8 cellular contexts compared by ENCODE assay signal in the genomic region with DNA sequence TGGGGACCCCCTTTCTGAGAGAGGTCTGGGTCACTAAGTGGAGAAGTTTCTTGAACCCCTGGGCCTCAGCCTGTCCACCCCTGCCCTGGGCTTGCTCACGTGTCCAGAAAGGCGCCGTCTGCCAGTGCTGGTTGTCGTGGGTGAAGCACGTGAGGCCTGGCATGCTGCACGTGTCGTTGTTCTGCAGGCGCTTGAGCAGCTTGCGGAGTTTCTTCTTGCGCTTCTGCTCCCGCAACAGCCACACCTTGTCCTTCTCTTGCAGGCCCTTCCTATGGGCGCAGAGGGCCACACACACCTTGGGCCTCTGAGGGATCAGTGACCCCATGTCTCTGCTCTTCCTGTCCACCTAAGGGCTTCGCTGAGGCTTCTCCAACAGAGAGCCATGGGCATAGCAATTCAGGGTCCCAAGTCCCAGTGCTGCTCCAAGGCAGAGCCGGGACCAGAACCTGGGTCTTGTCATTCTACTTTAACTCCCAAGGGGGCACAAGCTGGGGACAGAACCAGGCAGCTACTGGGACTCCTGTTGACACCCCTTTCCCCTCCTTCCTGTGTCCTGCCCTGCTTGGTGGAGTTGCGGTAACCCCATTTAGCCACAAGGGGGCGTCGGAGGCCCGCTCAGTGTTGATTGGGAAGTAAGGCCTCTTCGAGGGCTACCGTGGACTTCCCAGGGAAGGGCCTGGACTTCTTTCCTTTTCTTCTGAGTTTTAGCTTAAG.
DNase-seq lines count a peak whose midpoint lies in the region; ATAC-seq and TF ChIP-seq lines count a peak whose summit lies in the region.

No MANE protein-coding gene starts in this region.

- H3K79me1 ChIP-seq in mesenchymal stem cell (replicated peaks; ENCODE audit: low read length, poor library complexity, severe bottlenecking) = no peaks in the 10 kb centered on the region

- no peaks in the 10 kb centered on the region for H3K9me3 ChIP-seq in CD4-positive, alpha-beta memory T cell (ENCODE audit: control insufficient read depth in 1 of 2, low read length in 2 of 2)
- H3K9me3 ChIP-seq in mesenchymal stem cell (ENCODE audit: control insufficient read depth, low read length) = no peaks in the 10 kb centered on the region

- no peak overlapping the region for H2BK5ac ChIP-seq in mesenchymal stem cell (ENCODE audit: low read depth, low read length, poor library complexity, severe bottlenecking)

- H2BK12ac ChIP-seq in mesenchymal stem cell (ENCODE audit: low read length in 2 of 2) = no peak overlapping the region

- H3K4me3 ChIP-seq in CD4-positive, alpha-beta memory T cell (ENCODE audit: low read length in 2 of 2) = no peak overlapping the region
- no peak overlapping the region for H3K4me3 ChIP-seq in mesenchymal stem cell (ENCODE audit: insufficient read depth in 1 of 2, low read depth in 1 of 2, low read length in 2 of 2)

- peaks cover 4% of the 10 kb centered on the region for H3K36me3 ChIP-seq in CD4-positive, alpha-beta memory T cell (ENCODE audit: insufficient read depth, low read length)
- peaks cover 52 to 54% of the 10 kb centered on the region in 2 experiments for H3K36me3 ChIP-seq in mesenchymal stem cell (ENCODE audit: control insufficient read depth in 1 of 2, insufficient read depth in 2 of 2, low read depth in 1 of 2, low read length in 2 of 2)

- H3K4me1 ChIP-seq in CD4-positive, alpha-beta memory T cell (ENCODE audit: insufficient read depth, low read length) = peaks cover 4% of the 10 kb centered on the region
- peaks cover 7% of the 10 kb centered on the region for H3K4me1 ChIP-seq in mesenchymal stem cell (ENCODE audit: control insufficient read depth, insufficient read depth, low read depth, low read length)

- peak overlapping the region; percentile 20 for H2AK5ac ChIP-seq in mesenchymal stem cell (ENCODE audit: low read length, severe bottlenecking)

- no peak overlapping the region for H3K4ac ChIP-seq in mesenchymal stem cell (ENCODE audit: low read depth in 1 of 2, low read length in 2 of 2)

- H2BK120ac ChIP-seq in mesenchymal stem cell (ENCODE audit: low read depth, low read length) = no peak overlapping the region

- H3K23ac ChIP-seq in mesenchymal stem cell (ENCODE audit: low read length in 2 of 2) = no peak overlapping the region

- peak; percentile 99 for TF ChIP-seq CTCF in HFFc6 (IDR thresholded peaks at IDR 0.05)
- TF ChIP-seq CTCF in activated CD8-positive, alpha-beta T cell treated with anti-CD3 and anti-CD28 coated beads for 36 hours (IDR thresholded peaks at IDR 0.05) = peak; percentile 88

- H4K8ac ChIP-seq in mesenchymal stem cell (ENCODE audit: low read length) = no peak overlapping the region

- POLR2A ChIA-PET in CD4-positive, alpha-beta memory T cell (lab: Charles Lee; ENCODE audit: partially characterized antibody) = no interaction called here
- POLR2A ChIA-PET in activated CD8-positive, alpha-beta T cell treated with anti-CD3 and anti-CD28 coated beads for 36 hours (lab: Charles Lee) = interaction anchor here (1.1 to 2.0 kb wide), 2 partner anchors 8 to 10 kb away, joined by 3 to 4 read pairs; no protein-coding TSS in a partner anchor

- H3K4me2 ChIP-seq in mesenchymal stem cell (ENCODE audit: low read length, poor library complexity, severe bottlenecking) = no peak overlapping the region

- H3K9me3 Mint-ChIP-seq in CD4-positive, alpha-beta memory T cell = peaks cover 0 to 2% (median 0%) of the 10 kb centered on the region in 8 donors
- no peaks in the 10 kb centered on the region for H3K9me3 Mint-ChIP-seq in HFFc6
- H3K9me3 Mint-ChIP-seq in activated CD8-positive, alpha-beta T cell treated with anti-CD3 and anti-CD28 coated beads for 36 hours = no peaks in the 10 kb centered on the region

- H3K27ac ChIP-seq in CD4-positive, alpha-beta memory T cell (ENCODE audit: low read depth, low read length) = no peak overlapping the region
- no peak overlapping the region for H3K27ac ChIP-seq in mesenchymal stem cell (ENCODE audit: low read length, poor library complexity, severe bottlenecking)

- H3K4me1 Mint-ChIP-seq in CD4-positive, alpha-beta memory T cell = peaks cover 0 to 4% (median 2%) of the 10 kb centered on the region in 4 donors
- H3K4me1 Mint-ChIP-seq in HFFc6 (ENCODE audit: low read depth) = 0 out of 2 replicates have a peak, but pooled peaks cover 7% of the 10 kb centered on the region
- peaks cover 5% of the 10 kb centered on the region for H3K4me1 Mint-ChIP-seq in activated CD8-positive, alpha-beta T cell treated with anti-CD3 and anti-CD28 coated beads for 36 hours (ENCODE audit: low read depth)

- H2BK15ac ChIP-seq in mesenchymal stem cell (ENCODE audit: low read depth, poor library complexity, severe bottlenecking) = no peak overlapping the region

- H3K14ac ChIP-seq in mesenchymal stem cell (ENCODE audit: low read length in 2 of 2) = no peak overlapping the region

- no peak overlapping the region for H2AFZ ChIP-seq in mesenchymal stem cell (ENCODE audit: low read depth, low read length)

- peaks cover 0 to 14% of the 10 kb centered on the region in 2 donors for H3K36me3 Mint-ChIP-seq in CD4-positive, alpha-beta memory T cell
- no peaks in the 10 kb centered on the region for H3K36me3 Mint-ChIP-seq in HFFc6 (ENCODE audit: low read depth)
- no peaks in the 10 kb centered on the region for H3K36me3 Mint-ChIP-seq in activated CD8-positive, alpha-beta T cell treated with anti-CD3 and anti-CD28 coated beads for 36 hours (ENCODE audit: low read depth)

- H3K18ac ChIP-seq in mesenchymal stem cell (ENCODE audit: low read depth in 1 of 2, low read length in 2 of 2) = no peak overlapping the region

- peak overlapping the region; percentile 41 for H3K9ac ChIP-seq in mesenchymal stem cell (ENCODE audit: low read length)

- intact Hi-C loops in CD4-positive, alpha-beta memory T cell (cut with micrococcal nuclease) = loop anchor here (1.0 kb wide), 1 partner anchor 958 kb away; no protein-coding TSS in a partner anchor
- intact Hi-C loops in activated CD8-positive, alpha-beta T cell treated with anti-CD3 and anti-CD28 coated beads for 36 hours (cut with micrococcal nuclease) = no loop called here

- H3K27ac Mint-ChIP-seq in CD4-positive, alpha-beta memory T cell = peak overlapping the region in 3 of 7 donors; percentile 26 to 70 (median 48)
- H3K27ac Mint-ChIP-seq in HFFc6 = 0 out of 2 replicates have a peak overlapping the region, but pooled peaks have one; percentile 10
- no peak overlapping the region for H3K27ac Mint-ChIP-seq in activated CD8-positive, alpha-beta T cell treated with anti-CD3 and anti-CD28 coated beads for 36 hours

- no peak overlapping the region for H4K91ac ChIP-seq in mesenchymal stem cell (ENCODE audit: low read length)

- peak; percentile 89 for ATAC-seq in activated CD8-positive, alpha-beta T cell treated with anti-CD3 and anti-CD28 coated beads for 36 hours
- ATAC-seq in GM18909 (IDR thresholded peaks at IDR 0.05; ENCODE audit: poor library complexity, unreplicated experiment) = no peak

- 62% methylated on average over 20 of the region's 20 CpGs for WGBS in mesenchymal stem cell

- peak; percentile 62 to 74 (median 68) for DNase-seq in CD4-positive, alpha-beta memory T cell
- DNase-seq in HFFc6 (peak; percentile 69), NCI-H82 (lab: John Stamatoyannopoulos, UW) (peak; percentile 84), mesenchymal stem cell (peak; percentile 79)
- DNase-seq in activated CD8-positive, alpha-beta T cell treated with anti-CD3 and anti-CD28 coated beads for 36 hours = peak; percentile 82
- DNase-seq in effector CD8-positive, alpha-beta T cell (lab: John Stamatoyannopoulos, UW) = peak; percentile 62
- DNase-seq in stimulated activated CD8-positive, alpha-beta memory T cell treated with anti-CD3 and anti-CD28 coated beads, Interleukin-15, amount 100 ng/mL, for 48 hours (ENCODE audit: low read depth in 2 of 2) = peak; percentile 41 to 48

- no peaks in the 10 kb centered on the region for H3K27me3 Mint-ChIP-seq in CD4-positive, alpha-beta memory T cell
- H3K27me3 Mint-ChIP-seq in HFFc6 (ENCODE audit: insufficient read depth) = peaks cover 5% of the 10 kb centered on the region
- no peaks in the 10 kb centered on the region for H3K27me3 Mint-ChIP-seq in activated CD8-positive, alpha-beta T cell treated with anti-CD3 and anti-CD28 coated beads for 36 hours

- CTCF ChIA-PET in CD4-positive, alpha-beta memory T cell (lab: Charles Lee; ENCODE audit: partially characterized antibody) = interaction anchor here (0.7 to 3.4 kb wide), 12 partner anchors 12 to 957 kb away, joined by 3 to 41 read pairs (median 4); no protein-coding TSS in a partner anchor
- CTCF ChIA-PET in activated CD8-positive, alpha-beta T cell treated with anti-CD3 and anti-CD28 coated beads for 36 hours (lab: Charles Lee) = interaction anchor here (0.6 to 2.7 kb wide), 20 partner anchors 9 to 957 kb away, joined by 3 to 18 read pairs (median 4); no protein-coding TSS in a partner anchor

- H3K27me3 ChIP-seq in CD4-positive, alpha-beta memory T cell (ENCODE audit: insufficient read depth, low read length) = no peaks in the 10 kb centered on the region
- H3K27me3 ChIP-seq in mesenchymal stem cell (ENCODE audit: control insufficient read depth in 1 of 2, insufficient read depth in 1 of 2, low read length in 2 of 2) = no peaks in the 10 kb centered on the region

- peak overlapping the region in 1 of 8 donors; percentile 39 for H3K4me3 Mint-ChIP-seq in CD4-positive, alpha-beta memory T cell
- H3K4me3 Mint-ChIP-seq in HFFc6 = no peak overlapping the region
- H3K4me3 Mint-ChIP-seq in activated CD8-positive, alpha-beta T cell treated with anti-CD3 and anti-CD28 coated beads for 36 hours = no peak overlapping the region
